Comparison of ENCODE assay signal across 10 cellular contexts in the genomic region with DNA sequence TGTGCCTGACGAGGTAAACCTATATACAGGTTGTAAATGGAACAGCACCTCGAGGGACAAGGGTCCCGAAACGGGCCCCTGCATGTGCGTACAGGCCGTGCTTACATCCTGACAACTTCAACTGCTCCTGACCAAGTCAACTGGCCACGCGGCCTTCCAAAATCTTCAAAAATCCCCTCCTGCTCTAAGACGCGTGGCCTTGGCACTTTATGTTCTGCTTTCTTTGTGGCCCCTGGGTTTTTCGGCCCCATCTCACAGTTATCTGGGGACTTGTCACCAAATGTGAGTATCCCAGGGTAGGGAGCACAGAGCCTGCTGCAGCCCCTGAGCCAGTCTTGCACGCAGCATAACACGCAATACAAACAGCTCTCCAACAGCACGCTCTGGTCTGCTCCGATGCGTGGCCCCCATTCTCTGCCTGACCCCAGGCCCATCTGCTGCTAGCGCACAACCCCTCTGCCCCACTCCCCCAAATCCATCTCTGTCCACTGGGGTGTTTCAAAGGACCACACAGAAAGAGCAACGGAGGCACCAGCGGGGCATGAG. TPM values are rescaled to one million over a fixed set of nuclear protein-coding genes. Genes with fewer than 3 reads are reported as not detected.
DNase-seq lines count a peak whose midpoint lies in the region; ATAC-seq and TF ChIP-seq lines count a peak whose summit lies in the region.
"Had no signal": no experiment of that assay in that cellular context is flagged by ENCODE, and none has a peak within 500 bp of the region (broad histone marks: within the 10 kb centered on the region; RNA-seq: fewer than 3 reads in every experiment).

No MANE protein-coding gene starts in this region.

- no peak for ATAC-seq in GM21360 (IDR thresholded peaks at IDR 0.05; ENCODE audit: unreplicated experiment)

- intact Hi-C loops in transverse colon (cut with DNase I; ENCODE audit: low total_unique reads), result no loop called here

- no peak for TF ChIP-seq CTCF in transverse colon (IDR thresholded peaks at IDR 0.05)

- H3K27me3 ChIP-seq in muscle layer of duodenum (ENCODE audit: low read depth, low read length), result no peaks in the 10 kb centered on the region
- H3K27me3 ChIP-seq in transverse colon, result no peaks in the 10 kb centered on the region

- peak; percentile 0 for DNase-seq in NCI-H526 treated with DMSO at 0.1 percent for 48 hours (lab: John Stamatoyannopoulos, UW)
- no peak for DNase-seq in NCI-H526 (lab: John Stamatoyannopoulos, UW)
- peak; percentile 58 for DNase-seq in ecto neural progenitor cell (ENCODE audit: low spot score)
- DNase-seq in transverse colon, result no peak
- no peak for DNase-seq in substantia nigra (lab: John Stamatoyannopoulos, UW)
- no peak for DNase-seq in NCI-H1048 (lab: John Stamatoyannopoulos, UW)
- DNase-seq: GF-D8; NK-92 treated with Interleukin-12 subunit alpha and Interleukin-12 subunit beta, amount 100 ng/mL, for 24 hours had no signal

- H3K9me3 ChIP-seq in muscle layer of duodenum (ENCODE audit: control insufficient read depth in 1 of 2, low read length in 2 of 2) (no peaks in the 10 kb centered on the region), transverse colon (no peaks in the 10 kb centered on the region)

- 35 to 82% methylated on average over 2 to 18 of the region's 19 CpGs for WGBS in transverse colon (ENCODE audit: low coverage in 1 of 2), 2 donors

- no peak for TF ChIP-seq POLR2A in transverse colon (IDR thresholded peaks at IDR 0.05)

- H3K4me1 ChIP-seq in muscle layer of duodenum (ENCODE audit: control insufficient read depth in 1 of 2, insufficient read depth in 2 of 2, low read length in 2 of 2), result peaks cover 3 to 16% of the 10 kb centered on the region in 2 donors
- peaks cover 14 to 65% (median 54%) of the 10 kb centered on the region in 4 donors for H3K4me1 ChIP-seq in transverse colon

- H3K27ac ChIP-seq in muscle layer of duodenum (ENCODE audit: low read length), result peak overlapping the region; percentile 89
- peak overlapping the region; percentile 90 to 94 (median 92) for H3K27ac ChIP-seq in transverse colon
- no peak overlapping the region for H3K27ac ChIP-seq in substantia nigra (ENCODE audit: low read depth, low read length, poor library complexity, severe bottlenecking)

- H3K36me3 ChIP-seq in muscle layer of duodenum (ENCODE audit: control insufficient read depth in 1 of 2, insufficient read depth in 2 of 2, low read length in 2 of 2) (no peaks in the 10 kb centered on the region), transverse colon (no peaks in the 10 kb centered on the region)

- TF ChIP-seq EP300 in transverse colon (IDR thresholded peaks at IDR 0.05; ENCODE audit: low read depth), result no peak

- no peak overlapping the region for H3K4me3 ChIP-seq in muscle layer of duodenum (ENCODE audit: low read depth in 1 of 2, low read length in 2 of 2)
- H3K4me3 ChIP-seq in transverse colon, result peak overlapping the region in 2 of 4 donors; percentile 25 to 26

- in situ Hi-C loops in transverse colon (cut with MboI; ENCODE audit: low pct_ligation_motif_present in 1 of 4, low pct_unique_long_range_greater_than_20kb in 1 of 4, low sequenced_read_pairs in 3 of 4), result no loop called here

RNA-seq across cellular contexts. Expression of gene RPH3AL, which starts 0.7 kb away (rescaled TPM):
- total RNA-seq in transverse colon, result 10 to 100 TPM; 24.3 to 90.5 (median 47.2) TPM

Comparison
In these comparisons a context has a peak if more than half of its experiments do, and no peak if none do; other contexts are left out.
1. DNase-seq: peak in NCI-H526 treated with DMSO at 0.1 percent for 48 hours (single experiment) and ecto neural progenitor cell (single experiment); none in NCI-H526 (0 of 2), transverse colon (single experiment), substantia nigra (0 of 49) and NCI-H1048 (single experiment).